In the genomic region with DNA sequence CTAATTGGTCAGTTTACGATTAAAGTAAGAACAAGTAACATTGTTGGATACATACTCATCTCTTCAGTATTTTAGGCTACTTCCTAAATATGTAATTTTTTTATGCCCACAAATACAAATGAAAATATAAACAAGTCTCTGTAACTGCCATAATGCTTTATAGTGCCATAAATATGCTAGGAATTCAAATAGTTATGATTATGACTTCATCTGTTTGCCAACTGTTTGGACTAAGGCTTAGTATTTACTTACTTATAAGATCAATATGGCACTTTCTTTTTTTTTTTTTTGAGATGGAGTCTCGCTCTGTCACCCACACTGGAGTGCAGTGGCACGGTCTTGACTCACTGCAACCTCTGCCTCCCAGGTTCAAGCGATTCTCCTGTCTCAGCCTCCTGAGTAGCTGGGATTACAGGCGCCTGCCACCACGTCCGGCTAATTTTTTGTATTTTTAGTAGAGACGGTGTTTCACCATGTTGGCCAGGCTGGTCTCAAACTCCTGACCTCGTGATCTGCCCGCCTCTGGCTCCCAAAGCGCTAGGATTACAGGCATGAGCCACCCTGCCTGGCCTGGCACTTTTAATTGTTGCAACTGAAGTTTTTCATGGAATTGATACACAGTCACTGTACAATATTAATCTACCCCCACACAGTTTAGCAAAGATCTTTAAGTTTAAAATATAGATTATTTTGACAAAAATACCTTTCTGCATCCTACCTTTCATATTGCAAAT, we compare ENCODE assay signal across 8 cellular contexts. TPM values are rescaled to one million over a fixed set of nuclear protein-coding genes. Genes with fewer than 3 reads are reported as not detected.
DNase-seq lines count a peak whose midpoint lies in the region; ATAC-seq and TF ChIP-seq lines count a peak whose summit lies in the region.
"Not testable (repeated sequence)": the region's sequence is repeated elsewhere in the genome, so short reads cannot be mapped to it uniquely, and the experiment has no call there.

No MANE protein-coding gene starts in this region.

- not testable (repeated sequence) for H3K4me3 ChIP-seq in AG10803 (ENCODE audit: low read length)

- intact Hi-C loops in activated B cell treated with CpG ODN at 0.5 μM for 24 hours (cut with micrococcal nuclease) = not testable (repeated sequence)

- not testable (repeated sequence) for H3K27me3 Mint-ChIP-seq in activated B cell treated with CpG ODN at 0.5 μM for 24 hours; central memory CD8-positive, alpha-beta T cell; natural killer cell treated with Interleukin-12 subunit alpha and Interleukin-12 subunit beta and Interleukin-15 and Interleukin-18, amount 100 ng/mL, for 72 hours

- not testable (repeated sequence) for TF ChIP-seq CTCF in AG10803 (conservative IDR thresholded peaks at IDR 0.05; ENCODE audit: low read length); activated B cell treated with CpG ODN at 0.5 μM for 24 hours (IDR thresholded peaks at IDR 0.05)

- H3K4me3 Mint-ChIP-seq in activated B cell treated with CpG ODN at 0.5 μM for 24 hours; central memory CD8-positive, alpha-beta T cell; natural killer cell treated with Interleukin-12 subunit alpha and Interleukin-12 subunit beta and Interleukin-15 and Interleukin-18, amount 100 ng/mL, for 72 hours: not testable (repeated sequence)

- POLR2A ChIA-PET in activated B cell treated with CpG ODN at 0.5 μM for 24 hours (lab: Charles Lee) = not testable (repeated sequence)

- H3K4me1 Mint-ChIP-seq in activated B cell treated with CpG ODN at 0.5 μM for 24 hours = peaks cover 62% of the 10 kb centered on the region
- H3K4me1 Mint-ChIP-seq in central memory CD8-positive, alpha-beta T cell = peaks cover 82% of the 10 kb centered on the region
- peaks cover 52 to 61% of the 10 kb centered on the region in 2 donors for H3K4me1 Mint-ChIP-seq in natural killer cell treated with Interleukin-12 subunit alpha and Interleukin-12 subunit beta and Interleukin-15 and Interleukin-18, amount 100 ng/mL, for 72 hours (ENCODE audit: low read depth in 2 of 2)

- peak overlapping the region; percentile 10 for H3K27ac Mint-ChIP-seq in activated B cell treated with CpG ODN at 0.5 μM for 24 hours
- H3K27ac Mint-ChIP-seq in central memory CD8-positive, alpha-beta T cell (ENCODE audit: low read depth) = peak overlapping the region; percentile 47
- H3K27ac Mint-ChIP-seq in natural killer cell treated with Interleukin-12 subunit alpha and Interleukin-12 subunit beta and Interleukin-15 and Interleukin-18, amount 100 ng/mL, for 72 hours = peak overlapping the region; percentile 29 to 63

- not testable (repeated sequence) for H3K9me3 Mint-ChIP-seq in activated B cell treated with CpG ODN at 0.5 μM for 24 hours; central memory CD8-positive, alpha-beta T cell; natural killer cell treated with Interleukin-12 subunit alpha and Interleukin-12 subunit beta and Interleukin-15 and Interleukin-18, amount 100 ng/mL, for 72 hours

- DNase-seq in AG10803 (ENCODE audit: low read depth) (peak; percentile 53), EH (ENCODE audit: low read depth) (peak; percentile 18), HS-27A (ENCODE audit: low read depth) (peak; percentile 46), NCI-H226 (peak; percentile 5), fibroblast of peridontal ligament (ENCODE audit: extremely low read depth) (peak; percentile 30)
- not testable (repeated sequence) for DNase-seq in activated B cell treated with CpG ODN at 0.5 μM for 24 hours; central memory CD8-positive, alpha-beta T cell (ENCODE audit: low spot score in 2 of 2); natural killer cell treated with Interleukin-12 subunit alpha and Interleukin-12 subunit beta and Interleukin-15 and Interleukin-18, amount 100 ng/mL, for 72 hours (ENCODE audit: low spot score)

- peaks cover 37% of the 10 kb centered on the region for H3K36me3 Mint-ChIP-seq in activated B cell treated with CpG ODN at 0.5 μM for 24 hours (ENCODE audit: low read depth)
- not testable (repeated sequence) for H3K36me3 Mint-ChIP-seq in central memory CD8-positive, alpha-beta T cell (ENCODE audit: insufficient read depth); natural killer cell treated with Interleukin-12 subunit alpha and Interleukin-12 subunit beta and Interleukin-15 and Interleukin-18, amount 100 ng/mL, for 72 hours

- CTCF ChIA-PET in activated B cell treated with CpG ODN at 0.5 μM for 24 hours (lab: Charles Lee) = not testable (repeated sequence)

- ATAC-seq in activated B cell treated with CpG ODN at 0.5 μM for 24 hours (ENCODE audit: low read depth); central memory CD8-positive, alpha-beta T cell (replicated peaks; ENCODE audit: extremely low read depth, poor library complexity, severe bottlenecking); natural killer cell treated with Interleukin-12 subunit alpha and Interleukin-12 subunit beta and Interleukin-15 and Interleukin-18, amount 100 ng/mL, for 72 hours: not testable (repeated sequence)

RNA-seq across cellular contexts. Expression of gene USP24, which starts 23.8 kb away (rescaled TPM):
- total RNA-seq in activated B cell treated with CpG ODN at 0.5 μM for 24 hours = 91.4 and 93.2 TPM in 2 replicates
- total RNA-seq in natural killer cell treated with Interleukin-12 subunit alpha and Interleukin-12 subunit beta and Interleukin-15 and Interleukin-18, amount 100 ng/mL, for 72 hours = 10 to 100 TPM; 66.8 to 83.1 TPM
